Comparison of ENCODE assay signal across 14 cellular contexts in the genomic region with DNA sequence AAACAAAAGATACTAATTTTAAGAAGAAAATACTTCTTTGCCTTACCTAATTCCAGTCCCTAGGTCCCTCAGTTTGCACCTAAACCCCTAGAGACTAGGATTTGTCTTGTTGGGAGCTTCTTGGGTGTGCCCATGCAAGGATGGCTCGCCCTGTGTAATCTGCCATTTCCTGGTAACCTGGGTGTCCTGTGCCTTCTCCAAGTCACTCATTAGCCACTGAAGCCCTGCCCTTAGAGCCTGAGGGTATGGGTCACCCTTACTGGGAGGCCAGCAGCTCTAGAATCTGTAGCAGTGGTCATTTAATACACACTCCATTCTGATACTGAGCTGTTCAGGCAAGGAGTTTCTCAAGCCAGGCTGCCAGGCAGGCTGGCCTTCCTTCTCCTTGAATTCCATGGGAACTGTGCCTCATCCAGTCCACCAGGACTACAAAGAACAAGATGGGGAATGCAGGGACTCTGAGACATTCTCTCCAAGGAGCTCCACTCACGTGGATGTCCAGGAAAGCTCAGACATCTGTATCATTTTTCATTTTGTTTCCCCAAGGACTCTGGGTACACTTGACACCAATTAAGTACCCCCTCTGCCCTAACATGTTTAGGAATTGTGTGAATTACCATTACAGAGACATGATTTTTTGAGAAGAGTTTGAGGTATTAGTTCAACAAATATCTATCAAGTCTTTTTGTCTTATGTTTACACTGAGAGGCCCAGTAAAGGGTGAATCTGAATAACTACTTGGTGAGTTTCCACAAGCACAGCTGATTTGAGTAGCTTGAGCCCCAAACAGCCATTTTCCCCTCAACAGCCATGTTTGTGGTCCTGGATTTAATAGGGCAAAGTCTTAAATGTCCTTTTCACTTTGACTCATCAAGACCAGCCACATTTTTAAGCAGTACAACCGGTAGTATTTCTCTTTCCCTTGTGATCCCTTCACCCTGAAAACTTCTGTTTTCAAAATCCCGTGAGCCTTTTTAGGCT. TPM values are rescaled to one million over a fixed set of nuclear protein-coding genes. Genes with fewer than 3 reads are reported as not detected.
DNase-seq lines count a peak whose midpoint lies in the region; ATAC-seq and TF ChIP-seq lines count a peak whose summit lies in the region.
"Had no signal": no experiment of that assay in that cellular context is flagged by ENCODE, and none has a peak within 500 bp of the region (broad histone marks: within the 10 kb centered on the region; RNA-seq: fewer than 3 reads in every experiment).

No MANE protein-coding gene starts in this region.

- peaks cover 0 to 4% of the 10 kb centered on the region in 2 donors for H3K4me1 ChIP-seq in adrenal gland (replicated peaks in 1 of 2)

- WGBS in adrenal gland, 4 donors = 49 to 57% (median 54%) methylated on average over 4 of the region's 4 CpGs

- no peaks in the 10 kb centered on the region for H3K9me3 ChIP-seq in adrenal gland (replicated peaks in 1 of 3)

- H3K4me1 Mint-ChIP-seq in activated T-helper 17 cell treated with anti-CD3 and anti-CD28 coated beads, Interleukin-2, amount 50 U/mL, for 72 hours = no peaks in the 10 kb centered on the region
- H3K4me1 Mint-ChIP-seq in stimulated activated memory B cell treated with anti-CD40 and anti-IgM and Interleukin-4, amounts not matched to agents 10 μg/mL and 1 μg/mL and 100 μg/mL, for 72 hours = peaks cover 6% of the 10 kb centered on the region
- H3K4me1 Mint-ChIP-seq in activated CD8-positive, alpha-beta T cell treated with anti-CD3 and anti-CD28 coated beads, Interleukin-2, amount 10 ng/mL, durations not matched to agents 7 days and 5 days (ENCODE audit: low read depth) = peaks cover 2% of the 10 kb centered on the region
- H3K4me1 Mint-ChIP-seq: memory B cell, T-helper 17 cell had no signal

- H3K36me3 Mint-ChIP-seq in activated T-helper 17 cell treated with anti-CD3 and anti-CD28 coated beads, Interleukin-2, amount 50 U/mL, for 72 hours (ENCODE audit: low read depth) = no peaks in the 10 kb centered on the region
- H3K36me3 Mint-ChIP-seq in stimulated activated memory B cell treated with anti-CD40 and anti-IgM and Interleukin-4, amounts not matched to agents 10 μg/mL and 1 μg/mL and 100 μg/mL, for 72 hours = no peaks in the 10 kb centered on the region
- H3K36me3 Mint-ChIP-seq in activated CD8-positive, alpha-beta T cell treated with anti-CD3 and anti-CD28 coated beads, Interleukin-2, amount 10 ng/mL, durations not matched to agents 7 days and 5 days (ENCODE audit: low read depth) = no peaks in the 10 kb centered on the region
- H3K36me3 Mint-ChIP-seq: memory B cell; natural killer cell treated with Interleukin-12 subunit alpha and Interleukin-12 subunit beta and Interleukin-15 and Interleukin-18, amount 100 ng/mL, for 72 hours; WTC11 had no signal

- intact Hi-C loops in adrenal gland (cut with DNase I) = loop anchor here (5.0 to 10.0 kb wide), 5 partner anchors 48 to 515 kb away; partner anchors contain the start of gene CEMIP (in 2 of the 2)

- TF ChIP-seq CTCF in GM12865 (IDR thresholded peaks at IDR 0.05; ENCODE audit: insufficient read depth, low read depth, low read length, missing control alignments) = no peak
- TF ChIP-seq CTCF in fibroblast of pulmonary artery (IDR thresholded peaks at IDR 0.05; ENCODE audit: low read length, missing control alignments) = no peak
- no peak for TF ChIP-seq CTCF in adrenal gland (IDR thresholded peaks at IDR 0.05)
- no peak for TF ChIP-seq CTCF in GM20000 (IDR thresholded peaks at IDR 0.05; ENCODE audit: extremely low read depth, missing control alignments)

- CTCF ChIA-PET in activated CD8-positive, alpha-beta T cell treated with anti-CD3 and anti-CD28 coated beads, Interleukin-2, amount 10 ng/mL, durations not matched to agents 7 days and 5 days (lab: Charles Lee) = interaction anchor here (1.1 to 6.3 kb wide), 10 partner anchors 9 to 812 kb away, joined by 3 to 51 read pairs (median 6); no protein-coding TSS in a partner anchor

- peak; percentile 11 for ATAC-seq in activated T-helper 17 cell treated with anti-CD3 and anti-CD28 coated beads, Interleukin-2, amount 50 U/mL, for 72 hours (replicated peaks)
- ATAC-seq in stimulated activated memory B cell treated with anti-CD40 and anti-IgM and Interleukin-4, amounts not matched to agents 10 μg/mL and 1 μg/mL and 100 μg/mL, for 72 hours = peak; percentile 26
- no peak for ATAC-seq in activated CD8-positive, alpha-beta T cell treated with anti-CD3 and anti-CD28 coated beads, Interleukin-2, amount 10 ng/mL, durations not matched to agents 7 days and 5 days
- ATAC-seq: activated naive CD8-positive, alpha-beta T cell treated with anti-CD3 and anti-CD28 coated beads, Interleukin-2, amount 50 U/mL, for 24 hours had no signal

- H3K27me3 ChIP-seq in adrenal gland = no peaks in the 10 kb centered on the region

- no peak overlapping the region for H3K27ac ChIP-seq in adrenal gland

- H3K27me3 Mint-ChIP-seq in activated T-helper 17 cell treated with anti-CD3 and anti-CD28 coated beads, Interleukin-2, amount 50 U/mL, for 72 hours = peaks cover 12% of the 10 kb centered on the region
- H3K27me3 Mint-ChIP-seq in stimulated activated memory B cell treated with anti-CD40 and anti-IgM and Interleukin-4, amounts not matched to agents 10 μg/mL and 1 μg/mL and 100 μg/mL, for 72 hours = peaks cover 15% of the 10 kb centered on the region
- H3K27me3 Mint-ChIP-seq in activated CD8-positive, alpha-beta T cell treated with anti-CD3 and anti-CD28 coated beads, Interleukin-2, amount 10 ng/mL, durations not matched to agents 7 days and 5 days (ENCODE audit: low read depth) = peaks cover 10% of the 10 kb centered on the region
- H3K27me3 Mint-ChIP-seq: progenitor cell of endocrine pancreas had no signal

- no peak overlapping the region for H3K27ac Mint-ChIP-seq in activated T-helper 17 cell treated with anti-CD3 and anti-CD28 coated beads, Interleukin-2, amount 50 U/mL, for 72 hours
- H3K27ac Mint-ChIP-seq in stimulated activated memory B cell treated with anti-CD40 and anti-IgM and Interleukin-4, amounts not matched to agents 10 μg/mL and 1 μg/mL and 100 μg/mL, for 72 hours = no peak overlapping the region
- no peak overlapping the region for H3K27ac Mint-ChIP-seq in activated CD8-positive, alpha-beta T cell treated with anti-CD3 and anti-CD28 coated beads, Interleukin-2, amount 10 ng/mL, durations not matched to agents 7 days and 5 days
- H3K27ac Mint-ChIP-seq: activated naive CD8-positive, alpha-beta T cell treated with anti-CD3 and anti-CD28 coated beads, Interleukin-2, amount 50 U/mL, for 24 hours; CD14-positive monocyte; memory B cell; natural killer cell treated with Interleukin-12 subunit alpha and Interleukin-12 subunit beta and Interleukin-15 and Interleukin-18, amount 100 ng/mL, for 72 hours; progenitor cell of endocrine pancreas; T-helper 17 cell; WTC11 had no signal

- no peaks in the 10 kb centered on the region for H3K36me3 ChIP-seq in adrenal gland (replicated peaks in 1 of 2)

- TF ChIP-seq POLR2A in adrenal gland (IDR thresholded peaks at IDR 0.05) = no peak

- no peak overlapping the region for H3K4me3 ChIP-seq in GM12865 (ENCODE audit: low read depth, low read length)
- no peak overlapping the region for H3K4me3 ChIP-seq in fibroblast of pulmonary artery (replicated peaks; ENCODE audit: low read depth, low read length)
- H3K4me3 ChIP-seq in adrenal gland = no peak overlapping the region

- H3K4me3 Mint-ChIP-seq in activated T-helper 17 cell treated with anti-CD3 and anti-CD28 coated beads, Interleukin-2, amount 50 U/mL, for 72 hours = no peak overlapping the region
- H3K4me3 Mint-ChIP-seq in stimulated activated memory B cell treated with anti-CD40 and anti-IgM and Interleukin-4, amounts not matched to agents 10 μg/mL and 1 μg/mL and 100 μg/mL, for 72 hours = no peak overlapping the region
- H3K4me3 Mint-ChIP-seq in activated CD8-positive, alpha-beta T cell treated with anti-CD3 and anti-CD28 coated beads, Interleukin-2, amount 10 ng/mL, durations not matched to agents 7 days and 5 days = no peak overlapping the region
- H3K4me3 Mint-ChIP-seq: activated naive CD8-positive, alpha-beta T cell treated with anti-CD3 and anti-CD28 coated beads, Interleukin-2, amount 50 U/mL, for 24 hours; memory B cell; natural killer cell treated with Interleukin-12 subunit alpha and Interleukin-12 subunit beta and Interleukin-15 and Interleukin-18, amount 100 ng/mL, for 72 hours; T-helper 17 cell; WTC11 had no signal

- H3K9me3 Mint-ChIP-seq in activated T-helper 17 cell treated with anti-CD3 and anti-CD28 coated beads, Interleukin-2, amount 50 U/mL, for 72 hours = no peaks in the 10 kb centered on the region
- H3K9me3 Mint-ChIP-seq in stimulated activated memory B cell treated with anti-CD40 and anti-IgM and Interleukin-4, amounts not matched to agents 10 μg/mL and 1 μg/mL and 100 μg/mL, for 72 hours = no peaks in the 10 kb centered on the region
- H3K9me3 Mint-ChIP-seq in activated CD8-positive, alpha-beta T cell treated with anti-CD3 and anti-CD28 coated beads, Interleukin-2, amount 10 ng/mL, durations not matched to agents 7 days and 5 days (ENCODE audit: insufficient read depth) = no peaks in the 10 kb centered on the region
- H3K9me3 Mint-ChIP-seq: activated naive CD8-positive, alpha-beta T cell treated with anti-CD3 and anti-CD28 coated beads, Interleukin-2, amount 50 U/mL, for 24 hours; memory B cell; natural killer cell treated with Interleukin-12 subunit alpha and Interleukin-12 subunit beta and Interleukin-15 and Interleukin-18, amount 100 ng/mL, for 72 hours; WTC11 had no signal

- POLR2A ChIA-PET in activated CD8-positive, alpha-beta T cell treated with anti-CD3 and anti-CD28 coated beads, Interleukin-2, amount 10 ng/mL, durations not matched to agents 7 days and 5 days (lab: Charles Lee) = no interaction called here

- DNase-seq in GM12865 (ENCODE audit: low read depth) = peak; percentile 37
- DNase-seq in fibroblast of pulmonary artery (ENCODE audit: low read depth) = peak; percentile 27
- DNase-seq in adrenal gland = no peak
- DNase-seq in activated CD8-positive, alpha-beta T cell treated with anti-CD3 and anti-CD28 coated beads, Interleukin-2, amount 10 ng/mL, durations not matched to agents 7 days and 5 days = no peak
- DNase-seq in GM20000 (ENCODE audit: low spot score) = no peak

RNA-seq across cellular contexts. Expression of gene ARNT2, which starts 52.6 kb away (rescaled TPM):
- under 1 TPM; 0.09 to 0.21 TPM for total RNA-seq in activated T-helper 17 cell treated with anti-CD3 and anti-CD28 coated beads, Interleukin-2, amount 50 U/mL, for 72 hours
- total RNA-seq in adrenal gland = 1 to 10 TPM; 2.3 to 6.4 (median 3.5) TPM
- polyA plus RNA-seq in adrenal gland = 1 to 10 TPM; 2.2 to 4.3 (median 4.0) TPM
- total RNA-seq in activated CD8-positive, alpha-beta T cell treated with anti-CD3 and anti-CD28 coated beads, Interleukin-2, amount 10 ng/mL, durations not matched to agents 7 days and 5 days = not detected
- total RNA-seq: natural killer cell treated with Interleukin-12 subunit alpha and Interleukin-12 subunit beta and Interleukin-15 and Interleukin-18, amount 100 ng/mL, for 72 hours; T-helper 17 cell had no signal
- polyA plus RNA-seq: CD14-positive monocyte had no signal

Comparison
In these comparisons a context has a peak if more than half of its experiments do, and no peak if none do; other contexts are left out.
1. DNase-seq: peak in GM12865 (single experiment) and fibroblast of pulmonary artery (single experiment); none in adrenal gland (0 of 7), activated CD8-positive, alpha-beta T cell treated with anti-CD3 and anti-CD28 coated beads, Interleukin-2, amount 10 ng/mL, durations not matched to agents 7 days and 5 days (single experiment) and GM20000 (single experiment).